In genomic region chr3:156273068-156273709, GRCh38 we compare ENCODE assay signal across 27 cellular contexts.
DNase-seq lines count a peak whose midpoint lies in the region; ATAC-seq, FAIRE-seq and TF ChIP-seq lines count a peak whose summit lies in the region.
"Had no signal": no experiment of that assay in that cellular context is flagged by ENCODE, and none has a peak within 500 bp of the region (broad histone marks: within the 10 kb centered on the region; RNA-seq: fewer than 3 reads in every experiment).

No MANE protein-coding gene starts in this region.

- H3K36me3 ChIP-seq in bronchial epithelial cell (ENCODE audit: control insufficient read depth, insufficient read depth, low read length), result no peaks in the 10 kb centered on the region
- H3K36me3 ChIP-seq in mucosa of descending colon (ENCODE audit: low read depth), result no peaks in the 10 kb centered on the region
- H3K36me3 ChIP-seq: SJSA1 had no signal

- H3K27me3 Mint-ChIP-seq in CD14-positive monocyte (ENCODE audit: low read depth in 3 of 3), result peaks cover 0 to 4% (median 4%) of the 10 kb centered on the region in 3 donors

- H3K9me3 ChIP-seq in mucosa of descending colon, result no peaks in the 10 kb centered on the region
- H3K9me3 ChIP-seq: SJSA1 had no signal

- peaks cover 0 to 2% of the 10 kb centered on the region in 2 donors for H3K36me3 Mint-ChIP-seq in CD14-positive monocyte
- H3K36me3 Mint-ChIP-seq: CD8-positive, alpha-beta T cell had no signal

- H3K27me3 ChIP-seq in bronchial epithelial cell (ENCODE audit: control insufficient read depth, insufficient read depth, low read length), result no peaks in the 10 kb centered on the region
- H3K27me3 ChIP-seq: SJSA1 had no signal

- H3K9me3 Mint-ChIP-seq in CD14-positive monocyte, result peaks cover 2 to 12% (median 5%) of the 10 kb centered on the region in 7 donors

- TF ChIP-seq CTCF in bronchial epithelial cell (IDR thresholded peaks at IDR 0.05; ENCODE audit: insufficient read depth, low read length, severe bottlenecking) (no peak), mucosa of descending colon (IDR thresholded peaks at IDR 0.05) (no peak), CD14-positive monocyte (IDR thresholded peaks at IDR 0.05) (no peak)

- H3K27ac ChIP-seq in substantia nigra (ENCODE audit: low read depth, low read length, poor library complexity, severe bottlenecking), result peak overlapping the region; percentile 43
- H3K27ac ChIP-seq: PC-9, SJSA1 had no signal

- H3K4me3 Mint-ChIP-seq in CD14-positive monocyte, result no peak overlapping the region
- H3K4me3 Mint-ChIP-seq: CD8-positive, alpha-beta T cell had no signal

- intact Hi-C loops in mucosa of descending colon (cut with DNase I, micrococcal nuclease), result no loop called here
- intact Hi-C loops in CD14-positive monocyte (cut with micrococcal nuclease), result no loop called here

- DNase-seq in NCI-H69 (lab: John Stamatoyannopoulos, UW) (peak; percentile 1), bronchial epithelial cell (ENCODE audit: low read depth) (no peak), mucosa of descending colon (no peak), substantia nigra (lab: John Stamatoyannopoulos, UW) (peak in 4 of 49 donors; percentile 4 to 21 (median 8)), NCI-H748 treated with DMSO at 0.1 percent for 48 hours (lab: John Stamatoyannopoulos, UW) (no peak), CD14-positive monocyte (ENCODE audit: low spot score) (no peak)
- DNase-seq in effector CD4-positive, alpha-beta T cell, result no peak
- DNase-seq: C1 segment of cervical spinal cord; CD8-positive, alpha-beta T cell; DMS153; DND-41; Kasumi-1; NCI-H1105; NCI-H1436 treated with DMSO at 0.1 percent for 48 hours; NCI-H187 treated with DMSO at 0.1 percent for 48 hours; NCI-H2107; NCI-H510A; NK-92 treated with Interleukin-12 subunit alpha and Interleukin-12 subunit beta, amount 100 ng/mL, for 24 hours; PC-9; Right ventricle myocardium superior; T-helper 1 cell had no signal

- H3K27ac Mint-ChIP-seq in CD14-positive monocyte, result no peak overlapping the region
- H3K27ac Mint-ChIP-seq: CD8-positive, alpha-beta T cell had no signal

- ATAC-seq in mucosa of descending colon, result peak; percentile 75
- ATAC-seq: CD8-positive, alpha-beta T cell; HepG2; K562 had no signal

- no peaks in the 10 kb centered on the region for H3K4me1 ChIP-seq in mucosa of descending colon (ENCODE audit: low read depth)
- H3K4me1 ChIP-seq: SJSA1 had no signal

- FAIRE-seq in bronchial epithelial cell (lab: Jason Lieb, UNC), result peak; percentile 77
- FAIRE-seq: GM12892, GM19239, H54, HepG2, K562 had no signal

- H3K4me1 Mint-ChIP-seq in CD14-positive monocyte, result no peaks in the 10 kb centered on the region

- H3K4me3 ChIP-seq in bronchial epithelial cell (ENCODE audit: low read depth, low read length), result no peak overlapping the region
- no peak overlapping the region for H3K4me3 ChIP-seq in mucosa of descending colon
- H3K4me3 ChIP-seq: K562, PC-9, SJSA1 had no signal
